8 cellular contexts compared by ENCODE assay signal in genomic region chr1:40665335-40666171, GRCh38. TPM values are rescaled to one million over a fixed set of nuclear protein-coding genes. Genes with fewer than 3 reads are reported as not detected.
A peak's percentile ranks its signal among the peaks of the same experiment; 100 is the strongest.
DNase-seq lines count a peak whose midpoint lies in the region; ATAC-seq and TF ChIP-seq lines count a peak whose summit lies in the region.

Gene RIMS3, minus strand, starts transcription at chr1:40665682. Its CDS starts 23,757 bp downstream, at chr1:40641925.

- in situ Hi-C loops in Caki2 (cut with HindIII; ENCODE audit: low pct_unique_long_range_greater_than_20kb, low sequenced_read_pairs), result no loop called here

- peak; percentile 71 for ATAC-seq in GM21515 (IDR thresholded peaks at IDR 0.05; ENCODE audit: unreplicated experiment)

- no peak for TF ChIP-seq RAD21 in Ishikawa (IDR thresholded peaks at IDR 0.05; ENCODE audit: low read depth)

- DNase-seq in Caki2 (ENCODE audit: low read depth) (peak; percentile 47), RPMI8226 (peak; percentile 85), foreskin melanocyte (peak; percentile 28), nucleus accumbens (lab: John Stamatoyannopoulos, UW) (peak in 52 of 56 donors; percentile 27 to 86 (median 65)), superior temporal gyrus (ENCODE audit: extremely low spot score) (peak; percentile 69)
- DNase-seq in activated effector memory CD4-positive, alpha-beta T cell treated with Interleukin-2 at 50 U/mL for 16 hours, result peak; percentile 76

- no peak for TF ChIP-seq EP300 in Ishikawa (IDR thresholded peaks at IDR 0.05; ENCODE audit: borderline replicate concordance)

TF ChIP-seq in Ishikawa, 13 proteins besides CTCF, POLR2A, EP300 and RAD21:
- TF ChIP-seq ZBTB7A (IDR thresholded peaks at IDR 0.05; ENCODE audit: low read depth), result peak; percentile 63; the same call in 1 of the 2 replicates
- no peak for TF ChIP-seq REST (IDR thresholded peaks at IDR 0.05; ENCODE audit: low read depth)
- TF ChIP-seq USF1 (IDR thresholded peaks at IDR 0.05), result no peak
- TF ChIP-seq TAF1 (IDR thresholded peaks at IDR 0.05; ENCODE audit: low read depth), result no peak
- TF ChIP-seq MAX (IDR thresholded peaks at IDR 0.05), result no peak

RNA-seq across cellular contexts. Expression of gene RIMS3, which starts in this region (rescaled TPM):
- total RNA-seq in Caki2 (2014; rRNA removed; shearing (Covaris generic); ENCODE audit: low replicate concordance), result 1.3 and 4.2 TPM in 2 replicates

Comparison
In these comparisons a context has a peak if more than half of its experiments do, and no peak if none do; other contexts are left out.
1. Peak in every context shown above with its lines: DNase-seq and ATAC-seq.
2. DNase-seq: peak in every context shown above with its lines; median percentile 85 in RPMI8226; 76 in activated effector memory CD4-positive, alpha-beta T cell treated with Interleukin-2 at 50 U/mL for 16 hours; 69 in superior temporal gyrus; 65 in nucleus accumbens; 47 in Caki2; 28 in foreskin melanocyte.